Comparison of ENCODE assay signal across 12 cellular contexts in genomic region chr4:137226900-137227299, GRCh38.
A peak's percentile ranks its signal among the peaks of the same experiment; 100 is the strongest.
DNase-seq lines count a peak whose midpoint lies in the region; ATAC-seq and TF ChIP-seq lines count a peak whose summit lies in the region.
"Had no signal": no experiment of that assay in that cellular context is flagged by ENCODE, and none has a peak within 500 bp of the region (broad histone marks: within the 10 kb centered on the region; RNA-seq: fewer than 3 reads in every experiment).

No MANE protein-coding gene starts in this region.

- H3K36me3 ChIP-seq in OCI-LY7 (ENCODE audit: insufficient read depth, low read length) = no peaks in the 10 kb centered on the region
- H3K36me3 ChIP-seq: right atrium auricular region had no signal

- peak; percentile 50 for ATAC-seq in GM21390 (IDR thresholded peaks at IDR 0.05; ENCODE audit: unreplicated experiment)
- no peak for ATAC-seq in HG02840 (IDR thresholded peaks at IDR 0.05; ENCODE audit: low FRiP score, unreplicated experiment)
- ATAC-seq in GM21367 (IDR thresholded peaks at IDR 0.05; ENCODE audit: unreplicated experiment) = no peak
- ATAC-seq: stimulated activated effector memory CD8-positive, alpha-beta T cell treated with anti-CD3 and anti-CD28 coated beads, Interleukin-12 subunit alpha, Interleukin-12 subunit beta, amount 100 ng/mL, for 72 hours had no signal

- no peak overlapping the region for H3K4me2 ChIP-seq in OCI-LY7 (ENCODE audit: low read length)

- DNase-seq in A172 (ENCODE audit: low spot score) (peak; percentile 23), OCI-LY7 (ENCODE audit: low spot score) (no peak), fibroblast of pulmonary artery (ENCODE audit: low read depth) (peak; percentile 36), pons (ENCODE audit: low spot score) (no peak), cerebellar cortex (ENCODE audit: low spot score) (no peak)
- DNase-seq: activated CD4-positive, alpha-beta T cell treated with anti-CD3 and anti-CD28 coated beads for 1 hour; amygdala had no signal

- no peak overlapping the region for H2AFZ ChIP-seq in OCI-LY7 (ENCODE audit: low read length)

- POLR2A ChIA-PET in OCI-LY7 (lab: Charles Lee) = no interaction called here

- H3K9me3 ChIP-seq in OCI-LY7 (ENCODE audit: low read length) = no peaks in the 10 kb centered on the region

- no peaks in the 10 kb centered on the region for H3K4me1 ChIP-seq in OCI-LY7 (ENCODE audit: insufficient read depth, low read length, poor library complexity, severe bottlenecking)
- H3K4me1 ChIP-seq: right atrium auricular region had no signal

- no TSS peak for BruUV-seq in OCI-LY7 (replicated peaks; lab: Mats Ljungman, UMichigan)

- CTCF ChIA-PET in OCI-LY7 (lab: Charles Lee; ENCODE audit: unreplicated experiment) = no interaction called here

- H3K79me2 ChIP-seq in OCI-LY7 (ENCODE audit: insufficient read depth, low read depth, low read length) = no peaks in the 10 kb centered on the region

- H4K20me1 ChIP-seq in OCI-LY7 (ENCODE audit: insufficient read depth, low read length) = no peaks in the 10 kb centered on the region

- intact Hi-C loops in OCI-LY7 (cut with micrococcal nuclease; ENCODE audit: unreplicated experiment) = no loop called here

- H3K27ac ChIP-seq in OCI-LY7 (ENCODE audit: low read depth, low read length, poor library complexity, severe bottlenecking) = no peak overlapping the region
- H3K27ac ChIP-seq: right atrium auricular region had no signal

- H3K9me2 ChIP-seq in OCI-LY7 (ENCODE audit: insufficient read depth, low read length) = no peaks in the 10 kb centered on the region

- TF ChIP-seq CTCF in OCI-LY7 (conservative IDR thresholded peaks at IDR 0.05; ENCODE audit: low read length) = peak; percentile 27; the same call in 1 of the 2 replicates
- peak; percentile 49 for TF ChIP-seq CTCF in fibroblast of pulmonary artery (IDR thresholded peaks at IDR 0.05; ENCODE audit: low read length, missing control alignments)

- H3K4me3 ChIP-seq in OCI-LY7 (ENCODE audit: low read depth, low read length, poor library complexity, severe bottlenecking) = no peak overlapping the region
- no peak overlapping the region for H3K4me3 ChIP-seq in fibroblast of pulmonary artery (replicated peaks; ENCODE audit: low read depth, low read length)
- H3K4me3 ChIP-seq: right atrium auricular region had no signal

Comparison
In these comparisons a context has a peak if more than half of its experiments do, and no peak if none do; other contexts are left out.
1. DNase-seq: peak in A172 (single experiment) and fibroblast of pulmonary artery (single experiment); none in OCI-LY7 (single experiment), pons (single experiment) and cerebellar cortex (single experiment).